Comparison of ENCODE assay signal across 2 cellular contexts in genomic region chr2:157279331-157279730, GRCh38.
TF ChIP-seq lines count a peak whose summit lies in the region.

No MANE protein-coding gene starts in this region.

TF ChIP-seq in K562, 482 proteins besides CTCF, POLR2A, EP300 and RAD21:
- TF ChIP-seq SMARCA5 (IDR thresholded peaks at IDR 0.05) (no peak), JUND (IDR thresholded peaks at IDR 0.05; ENCODE audit: borderline replicate concordance, low read depth, low read length) (no peak), JUND (tag; IDR thresholded peaks at IDR 0.05; ENCODE audit: borderline replicate concordance, low read depth, low read length) (no peak), PTTG1 (tag; IDR thresholded peaks at IDR 0.05; ENCODE audit: low read depth) (no peak)
- TF ChIP-seq, protein P1, sequence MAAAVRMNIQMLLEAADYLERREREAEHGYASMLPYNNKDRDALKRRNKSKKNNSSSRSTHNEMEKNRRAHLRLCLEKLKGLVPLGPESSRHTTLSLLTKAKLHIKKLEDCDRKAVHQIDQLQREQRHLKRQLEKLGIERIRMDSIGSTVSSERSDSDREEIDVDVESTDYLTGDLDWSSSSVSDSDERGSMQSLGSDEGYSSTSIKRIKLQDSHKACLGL (CRISPR knock-in tag; IDR thresholded peaks at IDR 0.05; ENCODE audit: borderline replicate concordance, poor library complexity, severe bottlenecking), result no peak
- TF ChIP-seq, protein P2, sequence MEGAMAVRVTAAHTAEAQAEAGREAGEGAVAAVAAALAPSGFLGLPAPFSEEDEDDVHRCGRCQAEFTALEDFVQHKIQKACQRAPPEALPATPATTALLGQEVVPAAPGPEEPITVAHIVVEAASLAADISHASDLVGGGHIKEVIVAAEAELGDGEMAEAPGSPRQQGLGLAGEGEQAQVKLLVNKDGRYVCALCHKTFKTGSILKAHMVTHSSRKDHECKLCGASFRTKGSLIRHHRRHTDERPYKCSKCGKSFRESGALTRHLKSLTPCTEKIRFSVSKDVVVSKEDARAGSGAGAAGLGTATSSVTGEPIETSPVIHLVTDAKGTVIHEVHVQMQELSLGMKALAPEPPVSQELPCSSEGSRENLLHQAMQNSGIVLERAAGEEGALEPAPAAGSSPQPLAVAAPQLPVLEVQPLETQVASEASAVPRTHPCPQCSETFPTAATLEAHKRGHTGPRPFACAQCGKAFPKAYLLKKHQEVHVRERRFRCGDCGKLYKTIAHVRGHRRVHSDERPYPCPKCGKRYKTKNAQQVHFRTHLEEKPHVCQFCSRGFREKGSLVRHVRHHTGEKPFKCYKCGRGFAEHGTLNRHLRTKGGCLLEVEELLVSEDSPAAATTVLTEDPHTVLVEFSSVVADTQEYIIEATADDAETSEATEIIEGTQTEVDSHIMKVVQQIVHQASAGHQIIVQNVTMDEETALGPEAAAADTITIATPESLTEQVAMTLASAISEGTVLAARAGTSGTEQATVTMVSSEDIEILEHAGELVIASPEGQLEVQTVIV (CRISPR knock-in tag; IDR thresholded peaks at IDR 0.05; ENCODE audit: borderline replicate concordance), result no peak
TF ChIP-seq in K562: peak in this region for 0.

TF ChIP-seq in HEK293T, 16 proteins besides CTCF, POLR2A, EP300 and RAD21:
- TF ChIP-seq ZNF384 (IDR thresholded peaks at IDR 0.05) (no peak), FOXM1 (IDR thresholded peaks at IDR 0.05; ENCODE audit: borderline replicate concordance) (no peak), SUZ12 (IDR thresholded peaks at IDR 0.05) (no peak), L3MBTL2 (conservative IDR thresholded peaks at IDR 0.05) (no peak), BHLHE40 (IDR thresholded peaks at IDR 0.05; ENCODE audit: borderline replicate concordance) (no peak), LEF1 (IDR thresholded peaks at IDR 0.05; ENCODE audit: borderline replicate concordance) (no peak), SP1 (IDR thresholded peaks at IDR 0.05) (no peak), FOXK2 (IDR thresholded peaks at IDR 0.05) (no peak), TARDBP (IDR thresholded peaks at IDR 0.05) (no peak), NFRKB (IDR thresholded peaks at IDR 0.05) (no peak), ELF4 (IDR thresholded peaks at IDR 0.05) (no peak), HDGF (IDR thresholded peaks at IDR 0.05; ENCODE audit: borderline replicate concordance) (no peak), CTBP1 (IDR thresholded peaks at IDR 0.05; ENCODE audit: borderline replicate concordance) (no peak), ARNT (IDR thresholded peaks at IDR 0.05) (no peak), PKNOX1 (IDR thresholded peaks at IDR 0.05) (no peak), FOXA1 (IDR thresholded peaks at IDR 0.05) (no peak)
